1 cellular context compared by ENCODE assay signal in genomic region chr11:61972796-61973602, GRCh38.
TF ChIP-seq lines count a peak whose summit lies in the region.

No MANE protein-coding gene starts in this region.

TF ChIP-seq in HepG2, 621 proteins besides CTCF, POLR2A, EP300 and RAD21 (continued from another document and continues in another):
- TF ChIP-seq PRDM10 (CRISPR knock-in tag; IDR thresholded peaks at IDR 0.05; ENCODE audit: low read depth) (peak; percentile 92), CC2D1A (CRISPR knock-in tag; IDR thresholded peaks at IDR 0.05) (no peak), TBX3 (IDR thresholded peaks at IDR 0.05; ENCODE audit: borderline replicate concordance) (no peak), MTF1 (CRISPR knock-in tag; IDR thresholded peaks at IDR 0.05) (no peak), ZNF501 (CRISPR knock-in tag; IDR thresholded peaks at IDR 0.05) (peak; percentile 77), KLF13 (CRISPR knock-in tag; IDR thresholded peaks at IDR 0.05) (0 out of 2 replicates have a peak, but pooled peaks have one; percentile 60), ZSCAN5A (CRISPR knock-in tag; IDR thresholded peaks at IDR 0.05; ENCODE audit: borderline replicate concordance) (peak; percentile 79; the same call in 1 of the 2 replicates), KMT2A (CRISPR knock-in tag; IDR thresholded peaks at IDR 0.05) (no peak; the same call in 1 of the 2 replicates), MEIS2 (CRISPR knock-in tag; IDR thresholded peaks at IDR 0.05) (0 out of 2 replicates have a peak, but pooled peaks have one; percentile 27), ZNF878 (CRISPR knock-in tag; IDR thresholded peaks at IDR 0.05) (peak; percentile 59; the same call in 1 of the 2 replicates), ZNF607 (CRISPR knock-in tag; IDR thresholded peaks at IDR 0.05; ENCODE audit: borderline replicate concordance) (peak; percentile 53; the same call in 1 of the 2 replicates), ZNF510 (CRISPR knock-in tag; IDR thresholded peaks at IDR 0.05; ENCODE audit: low read depth) (peak; percentile 26; the same call in 1 of the 2 replicates), ZNF274 (CRISPR knock-in tag; IDR thresholded peaks at IDR 0.05) (peak; percentile 75; the same call in 1 of the 2 replicates), SRY (CRISPR knock-in tag; IDR thresholded peaks at IDR 0.05) (peak; percentile 46; the same call in 1 of the 2 replicates), CERS6 (CRISPR knock-in tag; IDR thresholded peaks at IDR 0.05) (no peak), SSRP1 (CRISPR knock-in tag; IDR thresholded peaks at IDR 0.05) (0 out of 2 replicates have a peak, but pooled peaks have one; percentile 5), CBX2 (IDR thresholded peaks at IDR 0.05; ENCODE audit: low read depth, low read length) (no peak; the same call in 1 of the 2 replicates), CBX2 (CRISPR knock-in tag; IDR thresholded peaks at IDR 0.05; ENCODE audit: low read depth) (no peak), CHCHD3 (CRISPR knock-in tag; IDR thresholded peaks at IDR 0.05) (peak; percentile 13; the same call in 1 of the 2 replicates), MIER3 (CRISPR knock-in tag; IDR thresholded peaks at IDR 0.05; ENCODE audit: borderline replicate concordance) (peak; percentile 68; the same call in 1 of the 2 replicates), JUND (CRISPR knock-in tag; IDR thresholded peaks at IDR 0.05) (peak; percentile 24; the same call in 1 of the 2 replicates), ZNF543 (CRISPR knock-in tag; IDR thresholded peaks at IDR 0.05) (0 out of 2 replicates have a peak, but pooled peaks have one; percentile 26), ZBTB20 (CRISPR knock-in tag; IDR thresholded peaks at IDR 0.05; ENCODE audit: borderline replicate concordance, low read depth) (peak; percentile 56; the same call in 1 of the 2 replicates), ZFY (CRISPR knock-in tag; IDR thresholded peaks at IDR 0.05) (peak; percentile 87), ZNF605 (CRISPR knock-in tag; IDR thresholded peaks at IDR 0.05) (peak; percentile 80; the same call in 1 of the 2 replicates), ZNF12 (CRISPR knock-in tag; IDR thresholded peaks at IDR 0.05) (peak; percentile 64; the same call in 1 of the 2 replicates), ZNF546 (CRISPR knock-in tag; conservative IDR thresholded peaks at IDR 0.05) (no peak), TCF12 (IDR thresholded peaks at IDR 0.05) (no peak), TCF12 (CRISPR knock-in tag; IDR thresholded peaks at IDR 0.05) (peak; percentile 86; the same call in 1 of the 2 replicates), IRF2 (CRISPR knock-in tag; IDR thresholded peaks at IDR 0.05) (peak; percentile 61; the same call in 1 of the 2 replicates), MXI1 (IDR thresholded peaks at IDR 0.05; ENCODE audit: borderline replicate concordance, low read depth, low read length) (peak; percentile 91; the same call in 2 of the 3 replicates), MYC (CRISPR knock-in tag; IDR thresholded peaks at IDR 0.05; ENCODE audit: borderline replicate concordance) (peak; percentile 96), ZNF512 (CRISPR knock-in tag; IDR thresholded peaks at IDR 0.05) (no peak), ZNF468 (CRISPR knock-in tag; IDR thresholded peaks at IDR 0.05) (no peak), LCORL (IDR thresholded peaks at IDR 0.05) (no peak), LCORL (CRISPR knock-in tag; IDR thresholded peaks at IDR 0.05) (peak; percentile 91), GTF2F1 (IDR thresholded peaks at IDR 0.05; ENCODE audit: low read length) (no peak; the same call in 1 of the 2 replicates), ATF2 (CRISPR knock-in tag; IDR thresholded peaks at IDR 0.05) (peak; percentile 68), ZKSCAN5 (CRISPR knock-in tag; IDR thresholded peaks at IDR 0.05) (0 out of 2 replicates have a peak, but pooled peaks have one; percentile 19), STAT5B (CRISPR knock-in tag; IDR thresholded peaks at IDR 0.05) (no peak; the same call in 1 of the 2 replicates), SP2 (CRISPR knock-in tag; IDR thresholded peaks at IDR 0.05) (0 out of 2 replicates have a peak, but pooled peaks have one; percentile 0), ZNF563 (CRISPR knock-in tag; IDR thresholded peaks at IDR 0.05) (peak; percentile 60; the same call in 1 of the 2 replicates), ZNF703 (CRISPR knock-in tag; IDR thresholded peaks at IDR 0.05; ENCODE audit: borderline replicate concordance) (peak; percentile 37; the same call in 1 of the 2 replicates), ZBTB7B (CRISPR knock-in tag; IDR thresholded peaks at IDR 0.05) (peak; percentile 100), TSC22D2 (CRISPR knock-in tag; IDR thresholded peaks at IDR 0.05; ENCODE audit: borderline replicate concordance) (peak; percentile 23; the same call in 1 of the 2 replicates), TP53 (CRISPR knock-in tag; conservative IDR thresholded peaks at IDR 0.05) (0 out of 2 replicates have a peak, but pooled peaks have one; percentile 43), FOXK1 (CRISPR knock-in tag; IDR thresholded peaks at IDR 0.05; ENCODE audit: borderline replicate concordance, low read depth) (peak; percentile 76; the same call in 1 of the 2 replicates)
- TF ChIP-seq, protein P1, sequence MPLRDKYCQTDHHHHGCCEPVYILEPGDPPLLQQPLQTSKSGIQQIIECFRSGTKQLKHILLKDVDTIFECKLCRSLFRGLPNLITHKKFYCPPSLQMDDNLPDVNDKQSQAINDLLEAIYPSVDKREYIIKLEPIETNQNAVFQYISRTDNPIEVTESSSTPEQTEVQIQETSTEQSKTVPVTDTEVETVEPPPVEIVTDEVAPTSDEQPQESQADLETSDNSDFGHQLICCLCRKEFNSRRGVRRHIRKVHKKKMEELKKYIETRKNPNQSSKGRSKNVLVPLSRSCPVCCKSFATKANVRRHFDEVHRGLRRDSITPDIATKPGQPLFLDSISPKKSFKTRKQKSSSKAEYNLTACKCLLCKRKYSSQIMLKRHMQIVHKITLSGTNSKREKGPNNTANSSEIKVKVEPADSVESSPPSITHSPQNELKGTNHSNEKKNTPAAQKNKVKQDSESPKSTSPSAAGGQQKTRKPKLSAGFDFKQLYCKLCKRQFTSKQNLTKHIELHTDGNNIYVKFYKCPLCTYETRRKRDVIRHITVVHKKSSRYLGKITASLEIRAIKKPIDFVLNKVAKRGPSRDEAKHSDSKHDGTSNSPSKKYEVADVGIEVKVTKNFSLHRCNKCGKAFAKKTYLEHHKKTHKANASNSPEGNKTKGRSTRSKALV (CRISPR knock-in tag; IDR thresholded peaks at IDR 0.05): 0 out of 2 replicates have a peak, but pooled peaks have one; percentile 13
- TF ChIP-seq, protein P2, sequence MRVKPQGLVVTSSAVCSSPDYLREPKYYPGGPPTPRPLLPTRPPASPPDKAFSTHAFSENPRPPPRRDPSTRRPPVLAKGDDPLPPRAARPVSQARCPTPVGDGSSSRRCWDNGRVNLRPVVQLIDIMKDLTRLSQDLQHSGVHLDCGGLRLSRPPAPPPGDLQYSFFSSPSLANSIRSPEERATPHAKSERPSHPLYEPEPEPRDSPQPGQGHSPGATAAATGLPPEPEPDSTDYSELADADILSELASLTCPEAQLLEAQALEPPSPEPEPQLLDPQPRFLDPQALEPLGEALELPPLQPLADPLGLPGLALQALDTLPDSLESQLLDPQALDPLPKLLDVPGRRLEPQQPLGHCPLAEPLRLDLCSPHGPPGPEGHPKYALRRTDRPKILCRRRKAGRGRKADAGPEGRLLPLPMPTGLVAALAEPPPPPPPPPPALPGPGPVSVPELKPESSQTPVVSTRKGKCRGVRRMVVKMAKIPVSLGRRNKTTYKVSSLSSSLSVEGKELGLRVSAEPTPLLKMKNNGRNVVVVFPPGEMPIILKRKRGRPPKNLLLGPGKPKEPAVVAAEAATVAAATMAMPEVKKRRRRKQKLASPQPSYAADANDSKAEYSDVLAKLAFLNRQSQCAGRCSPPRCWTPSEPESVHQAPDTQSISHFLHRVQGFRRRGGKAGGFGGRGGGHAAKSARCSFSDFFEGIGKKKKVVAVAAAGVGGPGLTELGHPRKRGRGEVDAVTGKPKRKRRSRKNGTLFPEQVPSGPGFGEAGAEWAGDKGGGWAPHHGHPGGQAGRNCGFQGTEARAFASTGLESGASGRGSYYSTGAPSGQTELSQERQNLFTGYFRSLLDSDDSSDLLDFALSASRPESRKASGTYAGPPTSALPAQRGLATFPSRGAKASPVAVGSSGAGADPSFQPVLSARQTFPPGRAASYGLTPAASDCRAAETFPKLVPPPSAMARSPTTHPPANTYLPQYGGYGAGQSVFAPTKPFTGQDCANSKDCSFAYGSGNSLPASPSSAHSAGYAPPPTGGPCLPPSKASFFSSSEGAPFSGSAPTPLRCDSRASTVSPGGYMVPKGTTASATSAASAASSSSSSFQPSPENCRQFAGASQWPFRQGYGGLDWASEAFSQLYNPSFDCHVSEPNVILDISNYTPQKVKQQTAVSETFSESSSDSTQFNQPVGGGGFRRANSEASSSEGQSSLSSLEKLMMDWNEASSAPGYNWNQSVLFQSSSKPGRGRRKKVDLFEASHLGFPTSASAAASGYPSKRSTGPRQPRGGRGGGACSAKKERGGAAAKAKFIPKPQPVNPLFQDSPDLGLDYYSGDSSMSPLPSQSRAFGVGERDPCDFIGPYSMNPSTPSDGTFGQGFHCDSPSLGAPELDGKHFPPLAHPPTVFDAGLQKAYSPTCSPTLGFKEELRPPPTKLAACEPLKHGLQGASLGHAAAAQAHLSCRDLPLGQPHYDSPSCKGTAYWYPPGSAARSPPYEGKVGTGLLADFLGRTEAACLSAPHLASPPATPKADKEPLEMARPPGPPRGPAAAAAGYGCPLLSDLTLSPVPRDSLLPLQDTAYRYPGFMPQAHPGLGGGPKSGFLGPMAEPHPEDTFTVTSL (CRISPR knock-in tag; IDR thresholded peaks at IDR 0.05; ENCODE audit: borderline replicate concordance): peak; percentile 75; the same call in 1 of the 2 replicates
